11 cellular contexts compared by ENCODE assay signal in genomic region chr4:5888706-5889696, GRCh38.
DNase-seq lines count a peak whose midpoint lies in the region; ATAC-seq lines count a peak whose summit lies in the region.
"Had no signal": no experiment of that assay in that cellular context is flagged by ENCODE, and none has a peak within 500 bp of the region (broad histone marks: within the 10 kb centered on the region; RNA-seq: fewer than 3 reads in every experiment).

No MANE protein-coding gene starts in this region.

- no peak overlapping the region for H3K27ac Mint-ChIP-seq in T-helper 2 cell treated with Interferon-gamma antibody and Interleukin-4, amounts not matched to agents 5 μg/mL and 100 μg/mL, for 36 hours
- H3K27ac Mint-ChIP-seq in stimulated activated naive B cell treated with anti-CD40 and anti-IgM and Interleukin-4, amounts not matched to agents 10 μg/mL and 1 μg/mL and 100 μg/mL, for 72 hours: peak overlapping the region; percentile 22
- H3K27ac Mint-ChIP-seq: activated T-cell treated with anti-CD3 and anti-CD28 coated beads, Interleukin-2, amount 50 U/mL, for 72 hours had no signal

- H3K4me1 Mint-ChIP-seq in T-helper 2 cell treated with Interferon-gamma antibody and Interleukin-4, amounts not matched to agents 5 μg/mL and 100 μg/mL, for 36 hours (ENCODE audit: low read depth): no peaks in the 10 kb centered on the region
- H3K4me1 Mint-ChIP-seq in stimulated activated naive B cell treated with anti-CD40 and anti-IgM and Interleukin-4, amounts not matched to agents 10 μg/mL and 1 μg/mL and 100 μg/mL, for 72 hours: peaks cover 42 to 68% of the 10 kb centered on the region in 2 donors

- H3K27me3 Mint-ChIP-seq in T-helper 2 cell treated with Interferon-gamma antibody and Interleukin-4, amounts not matched to agents 5 μg/mL and 100 μg/mL, for 36 hours (ENCODE audit: low read depth): peaks cover 67% of the 10 kb centered on the region
- H3K27me3 Mint-ChIP-seq in stimulated activated naive B cell treated with anti-CD40 and anti-IgM and Interleukin-4, amounts not matched to agents 10 μg/mL and 1 μg/mL and 100 μg/mL, for 72 hours: peaks cover 64 to 72% of the 10 kb centered on the region in 2 donors

- H3K9me3 ChIP-seq in iPS DF 6.9 (ENCODE audit: control insufficient read depth, insufficient read depth, low read length): no peaks in the 10 kb centered on the region
- H3K9me3 ChIP-seq: Peyer's patch had no signal

- peak overlapping the region; percentile 17; the same call in 1 of the 2 replicates for H3K4me3 ChIP-seq in iPS DF 6.9 (ENCODE audit: low read length)

- no peaks in the 10 kb centered on the region for H3K36me3 ChIP-seq in iPS DF 6.9 (ENCODE audit: control insufficient read depth, insufficient read depth, low read length)
- H3K36me3 ChIP-seq: Peyer's patch had no signal

- no peaks in the 10 kb centered on the region for H3K9me3 Mint-ChIP-seq in T-helper 2 cell treated with Interferon-gamma antibody and Interleukin-4, amounts not matched to agents 5 μg/mL and 100 μg/mL, for 36 hours
- H3K9me3 Mint-ChIP-seq in stimulated activated naive B cell treated with anti-CD40 and anti-IgM and Interleukin-4, amounts not matched to agents 10 μg/mL and 1 μg/mL and 100 μg/mL, for 72 hours: peaks cover 3% of the 10 kb centered on the region in 2 donors

- DNase-seq in T-helper 2 cell treated with Interferon-gamma antibody and Interleukin-4, amounts not matched to agents 5 μg/mL and 100 μg/mL, for 36 hours (ENCODE audit: low spot score): no peak
- DNase-seq in T-helper 2 cell: no peak
- peak; percentile 66 for DNase-seq in RPMI8226
- DNase-seq in iPS DF 6.9 (ENCODE audit: low read depth, low spot score): no peak
- no peak for DNase-seq in stimulated activated naive B cell treated with anti-CD40 and anti-IgM and Interleukin-4, amounts not matched to agents 10 μg/mL and 1 μg/mL and 100 μg/mL, for 72 hours
- no peak for DNase-seq in MV-4-11 (lab: John Stamatoyannopoulos, UW)
- DNase-seq in activated naive CD4-positive, alpha-beta T cell treated with anti-CD3 and anti-CD28 coated beads, Interleukin-2, amount 50 U/mL, for 16 hours: no peak
- no peak for DNase-seq in effector CD4-positive, alpha-beta T cell
- DNase-seq: activated T-cell treated with anti-CD3 and anti-CD28 coated beads, Interleukin-2, amount 50 U/mL, for 72 hours; left colon; Peyer's patch had no signal

- no peaks in the 10 kb centered on the region for H3K36me3 Mint-ChIP-seq in T-helper 2 cell treated with Interferon-gamma antibody and Interleukin-4, amounts not matched to agents 5 μg/mL and 100 μg/mL, for 36 hours (ENCODE audit: low read depth)
- H3K36me3 Mint-ChIP-seq in stimulated activated naive B cell treated with anti-CD40 and anti-IgM and Interleukin-4, amounts not matched to agents 10 μg/mL and 1 μg/mL and 100 μg/mL, for 72 hours: peaks cover 1 to 9% of the 10 kb centered on the region in 2 donors

- ATAC-seq in stimulated activated naive B cell treated with anti-CD40 and anti-IgM and Interleukin-4, amounts not matched to agents 10 μg/mL and 1 μg/mL and 100 μg/mL, for 72 hours (replicated peaks): no peak
- ATAC-seq: activated T-cell treated with anti-CD3 and anti-CD28 coated beads, Interleukin-2, amount 50 U/mL, for 72 hours; left colon had no signal

- H3K27ac ChIP-seq in iPS DF 6.9 (ENCODE audit: low read length): no peak overlapping the region
- H3K27ac ChIP-seq: Peyer's patch had no signal

- H3K4me3 Mint-ChIP-seq in T-helper 2 cell treated with Interferon-gamma antibody and Interleukin-4, amounts not matched to agents 5 μg/mL and 100 μg/mL, for 36 hours: peak overlapping the region; percentile 8
- H3K4me3 Mint-ChIP-seq in stimulated activated naive B cell treated with anti-CD40 and anti-IgM and Interleukin-4, amounts not matched to agents 10 μg/mL and 1 μg/mL and 100 μg/mL, for 72 hours: peak overlapping the region; percentile 60 to 73

- H3K27me3 ChIP-seq in iPS DF 6.9 (ENCODE audit: control insufficient read depth, insufficient read depth, low read length): peaks cover 22% of the 10 kb centered on the region

- peaks cover 14% of the 10 kb centered on the region for H3K4me1 ChIP-seq in iPS DF 6.9 (ENCODE audit: control insufficient read depth, insufficient read depth, low read length)

- WGBS in iPS DF 6.9 (ENCODE audit: insufficient coverage, insufficient read length): no CpG with 5 or more reads among the region's 28 CpGs
